8 cellular contexts compared by ENCODE assay signal in the genomic region with DNA sequence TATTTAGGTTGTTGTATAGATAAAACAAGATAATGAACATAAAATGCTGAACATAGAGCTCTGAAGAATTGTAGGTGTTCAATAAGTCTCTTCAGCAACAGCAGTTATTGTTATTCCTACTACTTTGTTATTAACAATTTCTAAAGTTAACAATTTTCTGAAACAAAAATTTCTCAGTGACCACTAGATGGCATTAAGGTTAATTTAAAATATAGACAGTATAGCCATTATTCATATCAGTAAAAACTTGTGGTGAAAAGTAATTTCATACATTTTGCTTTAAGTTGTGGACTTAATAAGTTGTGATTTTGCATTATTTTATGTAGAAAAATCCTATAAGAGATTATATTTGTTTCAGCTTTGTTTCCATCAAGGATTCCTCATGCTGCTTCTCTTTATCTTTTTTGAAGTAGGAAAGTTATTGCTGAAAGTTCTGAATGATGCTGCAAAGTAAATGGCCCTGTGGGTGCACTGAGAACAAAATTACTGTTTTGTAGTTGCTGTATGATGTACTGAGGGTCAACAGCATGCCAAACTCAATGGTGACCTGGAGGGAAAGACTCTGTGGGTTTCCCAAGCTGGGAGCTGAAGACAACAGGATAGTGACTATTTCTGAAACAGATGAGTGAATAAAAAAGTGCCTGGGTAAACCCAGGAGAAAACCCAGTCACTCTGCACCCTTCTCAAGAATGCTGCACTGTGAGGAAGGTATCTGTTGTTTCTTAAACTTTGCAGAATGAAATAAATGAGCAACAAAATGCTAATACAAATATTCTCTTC.
A peak's percentile ranks its signal among the peaks of the same experiment; 100 is the strongest.
DNase-seq lines count a peak whose midpoint lies in the region; ATAC-seq and TF ChIP-seq lines count a peak whose summit lies in the region.
"Had no signal": no experiment of that assay in that cellular context is flagged by ENCODE, and none has a peak within 500 bp of the region (broad histone marks: within the 10 kb centered on the region; RNA-seq: fewer than 3 reads in every experiment).

No MANE protein-coding gene starts in this region.

- H3K27me3 Mint-ChIP-seq in nephron (ENCODE audit: low read depth): no peaks in the 10 kb centered on the region
- no peaks in the 10 kb centered on the region for H3K27me3 Mint-ChIP-seq in activated naive CD8-positive, alpha-beta T cell treated with anti-CD3 and anti-CD28 coated beads, Interleukin-2, amount 50 U/mL, for 24 hours
- H3K27me3 Mint-ChIP-seq: natural killer cell treated with Interleukin-12 subunit alpha and Interleukin-12 subunit beta and Interleukin-15 and Interleukin-18, amount 100 ng/mL, for 72 hours had no signal

- no peak overlapping the region for H3K27ac ChIP-seq in VCaP

- ATAC-seq in activated naive CD8-positive, alpha-beta T cell treated with anti-CD3 and anti-CD28 coated beads, Interleukin-2, amount 50 U/mL, for 24 hours: no peak
- ATAC-seq in GM21526 (IDR thresholded peaks at IDR 0.05; ENCODE audit: low FRiP score, unreplicated experiment): no peak

- peak; percentile 15 for DNase-seq in DMS53 (lab: John Stamatoyannopoulos, UW)
- DNase-seq in HCEC 1CT: peak; percentile 32
- no peak for DNase-seq in C1 segment of cervical spinal cord (lab: John Stamatoyannopoulos, UW)
- no peak for DNase-seq in activated naive CD8-positive, alpha-beta T cell treated with anti-CD3 and anti-CD28 coated beads, Interleukin-2, amount 50 U/mL, for 24 hours

- peak overlapping the region in 1 of 3 experiments; percentile 4 for H3K27ac Mint-ChIP-seq in nephron
- no peak overlapping the region for H3K27ac Mint-ChIP-seq in activated naive CD8-positive, alpha-beta T cell treated with anti-CD3 and anti-CD28 coated beads, Interleukin-2, amount 50 U/mL, for 24 hours
- H3K27ac Mint-ChIP-seq: natural killer cell treated with Interleukin-12 subunit alpha and Interleukin-12 subunit beta and Interleukin-15 and Interleukin-18, amount 100 ng/mL, for 72 hours had no signal

- no peaks in the 10 kb centered on the region for H3K9me3 Mint-ChIP-seq in nephron
- H3K9me3 Mint-ChIP-seq in activated naive CD8-positive, alpha-beta T cell treated with anti-CD3 and anti-CD28 coated beads, Interleukin-2, amount 50 U/mL, for 24 hours: no peaks in the 10 kb centered on the region
- H3K9me3 Mint-ChIP-seq: natural killer cell treated with Interleukin-12 subunit alpha and Interleukin-12 subunit beta and Interleukin-15 and Interleukin-18, amount 100 ng/mL, for 72 hours had no signal

- H3K4me3 Mint-ChIP-seq in nephron: no peak overlapping the region
- no peak overlapping the region for H3K4me3 Mint-ChIP-seq in activated naive CD8-positive, alpha-beta T cell treated with anti-CD3 and anti-CD28 coated beads, Interleukin-2, amount 50 U/mL, for 24 hours
- H3K4me3 Mint-ChIP-seq: natural killer cell treated with Interleukin-12 subunit alpha and Interleukin-12 subunit beta and Interleukin-15 and Interleukin-18, amount 100 ng/mL, for 72 hours had no signal

- no peaks in the 10 kb centered on the region for H3K36me3 Mint-ChIP-seq in nephron (ENCODE audit: low read depth)
- no peaks in the 10 kb centered on the region for H3K36me3 Mint-ChIP-seq in activated naive CD8-positive, alpha-beta T cell treated with anti-CD3 and anti-CD28 coated beads, Interleukin-2, amount 50 U/mL, for 24 hours (ENCODE audit: low read depth)
- H3K36me3 Mint-ChIP-seq: natural killer cell treated with Interleukin-12 subunit alpha and Interleukin-12 subunit beta and Interleukin-15 and Interleukin-18, amount 100 ng/mL, for 72 hours had no signal

- H3K4me1 Mint-ChIP-seq in nephron: peaks cover 18% of the 10 kb centered on the region
- no peaks in the 10 kb centered on the region for H3K4me1 Mint-ChIP-seq in activated naive CD8-positive, alpha-beta T cell treated with anti-CD3 and anti-CD28 coated beads, Interleukin-2, amount 50 U/mL, for 24 hours

- TF ChIP-seq CTCF in VCaP (conservative IDR thresholded peaks at IDR 0.05) (peak; percentile 69), nephron (IDR thresholded peaks at IDR 0.05; ENCODE audit: unreplicated experiment in 3 of 3) (peak in 2 of 3 experiments; percentile 18 to 51)

Comparison
In these comparisons a context has a peak if more than half of its experiments do, and no peak if none do; other contexts are left out.
1. DNase-seq: peak in DMS53 (single experiment) and HCEC 1CT (single experiment); none in C1 segment of cervical spinal cord (0 of 14) and activated naive CD8-positive, alpha-beta T cell treated with anti-CD3 and anti-CD28 coated beads, Interleukin-2, amount 50 U/mL, for 24 hours (single experiment).